ENCODE assay signal across 1 cellular context in genomic region chr7:155002411-155003214, GRCh38.
A peak's percentile ranks its signal among the peaks of the same experiment; 100 is the strongest.
TF ChIP-seq lines count a peak whose summit lies in the region.

PAXIP1 (minus strand) TSS chr7:155003124; CDS start chr7:155002929, 195 bp downstream.

TF ChIP-seq in HepG2, 621 proteins besides CTCF, POLR2A, EP300 and RAD21 (continued from another document and continues in another):
- TF ChIP-seq HIVEP1 (CRISPR knock-in tag; IDR thresholded peaks at IDR 0.05) (no peak), ZFY (CRISPR knock-in tag; IDR thresholded peaks at IDR 0.05) (peak; percentile 77), ZNF235 (CRISPR knock-in tag; IDR thresholded peaks at IDR 0.05; ENCODE audit: borderline replicate concordance) (0 out of 2 replicates have a peak, but pooled peaks have one; percentile 10), RBFOX2 (IDR thresholded peaks at IDR 0.05; ENCODE audit: low read depth, low read length) (peak; percentile 62), ZNF749 (CRISPR knock-in tag; IDR thresholded peaks at IDR 0.05; ENCODE audit: borderline replicate concordance) (peak; percentile 7; the same call in 1 of the 2 replicates), ZFP82 (CRISPR knock-in tag; IDR thresholded peaks at IDR 0.05; ENCODE audit: borderline replicate concordance) (0 out of 2 replicates have a peak, but pooled peaks have one; percentile 12), ZNF430 (CRISPR knock-in tag; IDR thresholded peaks at IDR 0.05) (0 out of 2 replicates have a peak, but pooled peaks have one; percentile 27), TAF1 (CRISPR knock-in tag; IDR thresholded peaks at IDR 0.05) (peak; percentile 37; the same call in 1 of the 2 replicates), IRF9 (CRISPR knock-in tag; IDR thresholded peaks at IDR 0.05; ENCODE audit: borderline replicate concordance) (no peak), BHLHE40 (IDR thresholded peaks at IDR 0.05; ENCODE audit: low read length) (no peak), HBP1 (CRISPR knock-in tag; IDR thresholded peaks at IDR 0.05; ENCODE audit: low read depth) (0 out of 2 replicates have a peak, but pooled peaks have one; percentile 47), TFDP1 (CRISPR knock-in tag; IDR thresholded peaks at IDR 0.05; ENCODE audit: borderline replicate concordance) (0 out of 2 replicates have a peak, but pooled peaks have one; percentile 58), ZNF362 (CRISPR knock-in tag; IDR thresholded peaks at IDR 0.05; ENCODE audit: borderline replicate concordance) (no peak), IRF1 (CRISPR knock-in tag; IDR thresholded peaks at IDR 0.05; ENCODE audit: low read depth) (no peak), ASH2L (IDR thresholded peaks at IDR 0.05; ENCODE audit: insufficient read length, low read depth, low read length) (peak; percentile 35), AHR (CRISPR knock-in tag; IDR thresholded peaks at IDR 0.05) (0 out of 2 replicates have a peak, but pooled peaks have one; percentile 18), ZNF773 (CRISPR knock-in tag; IDR thresholded peaks at IDR 0.05; ENCODE audit: borderline replicate concordance) (peak; percentile 23; the same call in 1 of the 2 replicates), ZNF441 (CRISPR knock-in tag; IDR thresholded peaks at IDR 0.05; ENCODE audit: borderline replicate concordance) (no peak), KLF12 (CRISPR knock-in tag; IDR thresholded peaks at IDR 0.05; ENCODE audit: borderline replicate concordance) (0 out of 2 replicates have a peak, but pooled peaks have one; percentile 31), ZBTB14 (CRISPR knock-in tag; IDR thresholded peaks at IDR 0.05) (peak; percentile 79), AGO2 (optimal IDR thresholded peaks at IDR 0.05; ENCODE audit: low read depth, low read length) (peak; percentile 75), KDM5B (CRISPR knock-in tag; IDR thresholded peaks at IDR 0.05; ENCODE audit: borderline replicate concordance) (0 out of 2 replicates have a peak, but pooled peaks have one; percentile 6), ZNF446 (CRISPR knock-in tag; IDR thresholded peaks at IDR 0.05) (0 out of 2 replicates have a peak, but pooled peaks have one; percentile 41), HNRNPK (IDR thresholded peaks at IDR 0.05; ENCODE audit: low read depth, low read length, poor library complexity, severe bottlenecking) (peak; percentile 32), POLR2G (IDR thresholded peaks at IDR 0.05; ENCODE audit: low read depth, low read length) (peak; percentile 46; the same call in 1 of the 2 replicates), MTERF4 (CRISPR knock-in tag; IDR thresholded peaks at IDR 0.05) (no peak), E2F2 (CRISPR knock-in tag; IDR thresholded peaks at IDR 0.05; ENCODE audit: borderline replicate concordance) (0 out of 2 replicates have a peak, but pooled peaks have one; percentile 41), ZNF326 (CRISPR knock-in tag; IDR thresholded peaks at IDR 0.05; ENCODE audit: borderline replicate concordance) (no peak), ZFX (CRISPR knock-in tag; IDR thresholded peaks at IDR 0.05; ENCODE audit: low read depth) (peak; percentile 68), AHDC1 (CRISPR knock-in tag; IDR thresholded peaks at IDR 0.05; ENCODE audit: borderline replicate concordance) (no peak), ZNF850 (CRISPR knock-in tag; conservative IDR thresholded peaks at IDR 0.05) (no peak), STAT6 (CRISPR knock-in tag; IDR thresholded peaks at IDR 0.05; ENCODE audit: borderline replicate concordance) (no peak), ZNF547 (CRISPR knock-in tag; IDR thresholded peaks at IDR 0.05) (0 out of 2 replicates have a peak, but pooled peaks have one; percentile 8), ZSCAN25 (CRISPR knock-in tag; IDR thresholded peaks at IDR 0.05) (0 out of 2 replicates have a peak, but pooled peaks have one; percentile 16), ZNF839 (CRISPR knock-in tag; IDR thresholded peaks at IDR 0.05; ENCODE audit: borderline replicate concordance) (no peak), MAZ (IDR thresholded peaks at IDR 0.05; ENCODE audit: borderline replicate concordance, low read depth, low read length) (0 out of 2 replicates have a peak, but pooled peaks have one; percentile 32), MAZ (CRISPR knock-in tag; IDR thresholded peaks at IDR 0.05; ENCODE audit: low read depth) (peak; percentile 33; the same call in 1 of the 2 replicates), ZBTB46 (CRISPR knock-in tag; IDR thresholded peaks at IDR 0.05; ENCODE audit: borderline replicate concordance) (no peak)
